2 cellular contexts compared by ENCODE assay signal in the genomic region with DNA sequence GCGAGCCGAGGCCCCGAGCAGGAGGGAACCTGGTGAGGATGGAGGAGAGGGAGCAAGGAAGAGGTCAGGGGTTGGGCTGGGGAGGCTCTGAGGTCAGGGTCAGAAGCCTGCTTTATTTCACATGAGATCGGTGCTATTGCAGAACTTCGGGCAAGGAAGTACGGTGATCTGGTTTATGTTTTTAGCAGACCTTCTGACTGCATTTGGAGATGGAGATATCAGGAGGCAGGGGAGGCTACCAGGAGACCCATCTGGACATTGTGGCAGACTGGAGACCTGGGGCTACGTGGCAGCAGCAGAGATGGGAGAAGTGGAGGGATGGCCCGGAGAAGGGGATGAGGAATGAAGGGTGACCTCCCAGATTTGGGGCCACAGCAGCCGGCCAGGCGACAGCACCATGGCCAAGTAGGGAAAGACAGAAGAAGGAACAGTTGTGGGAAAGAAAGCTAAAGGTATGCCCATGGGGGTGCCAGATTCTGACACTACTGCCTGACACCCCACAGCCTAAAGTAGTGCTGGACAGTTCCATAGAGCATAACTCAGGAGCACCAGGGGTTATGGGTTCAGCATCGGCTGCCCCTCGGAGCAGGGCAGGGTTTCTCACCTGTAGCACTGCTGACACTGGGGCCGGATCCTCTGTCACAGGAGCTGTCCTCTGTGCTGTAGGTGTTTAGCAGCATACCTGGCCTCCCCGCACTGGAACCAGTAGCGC.
TF ChIP-seq lines count a peak whose summit lies in the region.

No MANE protein-coding gene starts in this region.

TF ChIP-seq in GM23338, 12 proteins besides CTCF, POLR2A, EP300 and RAD21:
- TF ChIP-seq POLR2AphosphoS5 (IDR thresholded peaks at IDR 0.05; ENCODE audit: low read depth) = no peak
- no peak for TF ChIP-seq ZNF114 (CRISPR knock-in tag; IDR thresholded peaks at IDR 0.05)
- TF ChIP-seq, protein P1, sequence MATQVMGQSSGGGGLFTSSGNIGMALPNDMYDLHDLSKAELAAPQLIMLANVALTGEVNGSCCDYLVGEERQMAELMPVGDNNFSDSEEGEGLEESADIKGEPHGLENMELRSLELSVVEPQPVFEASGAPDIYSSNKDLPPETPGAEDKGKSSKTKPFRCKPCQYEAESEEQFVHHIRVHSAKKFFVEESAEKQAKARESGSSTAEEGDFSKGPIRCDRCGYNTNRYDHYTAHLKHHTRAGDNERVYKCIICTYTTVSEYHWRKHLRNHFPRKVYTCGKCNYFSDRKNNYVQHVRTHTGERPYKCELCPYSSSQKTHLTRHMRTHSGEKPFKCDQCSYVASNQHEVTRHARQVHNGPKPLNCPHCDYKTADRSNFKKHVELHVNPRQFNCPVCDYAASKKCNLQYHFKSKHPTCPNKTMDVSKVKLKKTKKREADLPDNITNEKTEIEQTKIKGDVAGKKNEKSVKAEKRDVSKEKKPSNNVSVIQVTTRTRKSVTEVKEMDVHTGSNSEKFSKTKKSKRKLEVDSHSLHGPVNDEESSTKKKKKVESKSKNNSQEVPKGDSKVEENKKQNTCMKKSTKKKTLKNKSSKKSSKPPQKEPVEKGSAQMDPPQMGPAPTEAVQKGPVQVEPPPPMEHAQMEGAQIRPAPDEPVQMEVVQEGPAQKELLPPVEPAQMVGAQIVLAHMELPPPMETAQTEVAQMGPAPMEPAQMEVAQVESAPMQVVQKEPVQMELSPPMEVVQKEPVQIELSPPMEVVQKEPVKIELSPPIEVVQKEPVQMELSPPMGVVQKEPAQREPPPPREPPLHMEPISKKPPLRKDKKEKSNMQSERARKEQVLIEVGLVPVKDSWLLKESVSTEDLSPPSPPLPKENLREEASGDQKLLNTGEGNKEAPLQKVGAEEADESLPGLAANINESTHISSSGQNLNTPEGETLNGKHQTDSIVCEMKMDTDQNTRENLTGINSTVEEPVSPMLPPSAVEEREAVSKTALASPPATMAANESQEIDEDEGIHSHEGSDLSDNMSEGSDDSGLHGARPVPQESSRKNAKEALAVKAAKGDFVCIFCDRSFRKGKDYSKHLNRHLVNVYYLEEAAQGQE (IDR thresholded peaks at IDR 0.05; ENCODE audit: unreplicated experiment) = peak; percentile 57
- TF ChIP-seq ZNF331 (CRISPR knock-in tag; IDR thresholded peaks at IDR 0.05; ENCODE audit: low read depth) = no peak
- TF ChIP-seq, protein P2, sequence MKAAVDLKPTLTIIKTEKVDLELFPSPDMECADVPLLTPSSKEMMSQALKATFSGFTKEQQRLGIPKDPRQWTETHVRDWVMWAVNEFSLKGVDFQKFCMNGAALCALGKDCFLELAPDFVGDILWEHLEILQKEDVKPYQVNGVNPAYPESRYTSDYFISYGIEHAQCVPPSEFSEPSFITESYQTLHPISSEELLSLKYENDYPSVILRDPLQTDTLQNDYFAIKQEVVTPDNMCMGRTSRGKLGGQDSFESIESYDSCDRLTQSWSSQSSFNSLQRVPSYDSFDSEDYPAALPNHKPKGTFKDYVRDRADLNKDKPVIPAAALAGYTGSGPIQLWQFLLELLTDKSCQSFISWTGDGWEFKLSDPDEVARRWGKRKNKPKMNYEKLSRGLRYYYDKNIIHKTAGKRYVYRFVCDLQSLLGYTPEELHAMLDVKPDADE (IDR thresholded peaks at IDR 0.05) = no peak
- TF ChIP-seq JUNB (IDR thresholded peaks at IDR 0.05; ENCODE audit: unreplicated experiment) = no peak
- TF ChIP-seq NANOG (IDR thresholded peaks at IDR 0.05; ENCODE audit: borderline replicate concordance) = no peak

TF ChIP-seq in SK-N-SH, 30 proteins besides CTCF, POLR2A, EP300 and RAD21:
- TF ChIP-seq, protein P1 (IDR thresholded peaks at IDR 0.05; ENCODE audit: low read depth, low read length) = peak; percentile 81
- TF ChIP-seq, protein P3, sequence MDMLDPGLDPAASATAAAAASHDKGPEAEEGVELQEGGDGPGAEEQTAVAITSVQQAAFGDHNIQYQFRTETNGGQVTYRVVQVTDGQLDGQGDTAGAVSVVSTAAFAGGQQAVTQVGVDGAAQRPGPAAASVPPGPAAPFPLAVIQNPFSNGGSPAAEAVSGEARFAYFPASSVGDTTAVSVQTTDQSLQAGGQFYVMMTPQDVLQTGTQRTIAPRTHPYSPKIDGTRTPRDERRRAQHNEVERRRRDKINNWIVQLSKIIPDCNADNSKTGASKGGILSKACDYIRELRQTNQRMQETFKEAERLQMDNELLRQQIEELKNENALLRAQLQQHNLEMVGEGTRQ (IDR thresholded peaks at IDR 0.05; ENCODE audit: borderline replicate concordance, low read depth, low read length) = no peak
- TF ChIP-seq RXRA (IDR thresholded peaks at IDR 0.05; ENCODE audit: borderline replicate concordance, low read depth) = no peak
- TF ChIP-seq, protein P4, sequence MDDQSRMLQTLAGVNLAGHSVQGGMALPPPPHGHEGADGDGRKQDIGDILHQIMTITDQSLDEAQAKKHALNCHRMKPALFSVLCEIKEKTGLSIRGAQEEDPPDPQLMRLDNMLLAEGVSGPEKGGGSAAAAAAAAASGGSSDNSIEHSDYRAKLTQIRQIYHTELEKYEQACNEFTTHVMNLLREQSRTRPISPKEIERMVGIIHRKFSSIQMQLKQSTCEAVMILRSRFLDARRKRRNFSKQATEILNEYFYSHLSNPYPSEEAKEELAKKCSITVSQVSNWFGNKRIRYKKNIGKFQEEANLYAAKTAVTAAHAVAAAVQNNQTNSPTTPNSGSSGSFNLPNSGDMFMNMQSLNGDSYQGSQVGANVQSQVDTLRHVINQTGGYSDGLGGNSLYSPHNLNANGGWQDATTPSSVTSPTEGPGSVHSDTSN (IDR thresholded peaks at IDR 0.05) = peak; percentile 37; the same call in 1 of the 2 replicates
- TF ChIP-seq, protein P5, sequence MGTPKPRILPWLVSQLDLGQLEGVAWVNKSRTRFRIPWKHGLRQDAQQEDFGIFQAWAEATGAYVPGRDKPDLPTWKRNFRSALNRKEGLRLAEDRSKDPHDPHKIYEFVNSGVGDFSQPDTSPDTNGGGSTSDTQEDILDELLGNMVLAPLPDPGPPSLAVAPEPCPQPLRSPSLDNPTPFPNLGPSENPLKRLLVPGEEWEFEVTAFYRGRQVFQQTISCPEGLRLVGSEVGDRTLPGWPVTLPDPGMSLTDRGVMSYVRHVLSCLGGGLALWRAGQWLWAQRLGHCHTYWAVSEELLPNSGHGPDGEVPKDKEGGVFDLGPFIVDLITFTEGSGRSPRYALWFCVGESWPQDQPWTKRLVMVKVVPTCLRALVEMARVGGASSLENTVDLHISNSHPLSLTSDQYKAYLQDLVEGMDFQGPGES (IDR thresholded peaks at IDR 0.05; ENCODE audit: low read depth, low read length) = no peak
- TF ChIP-seq, protein P6, sequence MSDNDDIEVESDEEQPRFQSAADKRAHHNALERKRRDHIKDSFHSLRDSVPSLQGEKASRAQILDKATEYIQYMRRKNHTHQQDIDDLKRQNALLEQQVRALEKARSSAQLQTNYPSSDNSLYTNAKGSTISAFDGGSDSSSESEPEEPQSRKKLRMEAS (IDR thresholded peaks at IDR 0.05; ENCODE audit: low read depth) = no peak
- TF ChIP-seq TEAD4 (IDR thresholded peaks at IDR 0.05; ENCODE audit: borderline replicate concordance, insufficient read depth) = no peak
- no peak for TF ChIP-seq ELF1 (IDR thresholded peaks at IDR 0.05)
- no peak for TF ChIP-seq NFIC (IDR thresholded peaks at IDR 0.05; ENCODE audit: borderline replicate concordance)
- TF ChIP-seq SMC3 (IDR thresholded peaks at IDR 0.05; ENCODE audit: low read depth, low read length) = no peak
- peak; percentile 97 for TF ChIP-seq FOXJ3 (CRISPR knock-in tag; IDR thresholded peaks at IDR 0.05)
- TF ChIP-seq NRF1 (IDR thresholded peaks at IDR 0.05; ENCODE audit: low read depth, low read length) = no peak
- peak; percentile 99 for TF ChIP-seq GATA2 (CRISPR knock-in tag; IDR thresholded peaks at IDR 0.05)
- no peak for TF ChIP-seq RFX5 (IDR thresholded peaks at IDR 0.05; ENCODE audit: low read length)
- no peak for TF ChIP-seq TAF1 (IDR thresholded peaks at IDR 0.05; ENCODE audit: borderline replicate concordance, low read depth, low read length)
- TF ChIP-seq, protein P7, sequence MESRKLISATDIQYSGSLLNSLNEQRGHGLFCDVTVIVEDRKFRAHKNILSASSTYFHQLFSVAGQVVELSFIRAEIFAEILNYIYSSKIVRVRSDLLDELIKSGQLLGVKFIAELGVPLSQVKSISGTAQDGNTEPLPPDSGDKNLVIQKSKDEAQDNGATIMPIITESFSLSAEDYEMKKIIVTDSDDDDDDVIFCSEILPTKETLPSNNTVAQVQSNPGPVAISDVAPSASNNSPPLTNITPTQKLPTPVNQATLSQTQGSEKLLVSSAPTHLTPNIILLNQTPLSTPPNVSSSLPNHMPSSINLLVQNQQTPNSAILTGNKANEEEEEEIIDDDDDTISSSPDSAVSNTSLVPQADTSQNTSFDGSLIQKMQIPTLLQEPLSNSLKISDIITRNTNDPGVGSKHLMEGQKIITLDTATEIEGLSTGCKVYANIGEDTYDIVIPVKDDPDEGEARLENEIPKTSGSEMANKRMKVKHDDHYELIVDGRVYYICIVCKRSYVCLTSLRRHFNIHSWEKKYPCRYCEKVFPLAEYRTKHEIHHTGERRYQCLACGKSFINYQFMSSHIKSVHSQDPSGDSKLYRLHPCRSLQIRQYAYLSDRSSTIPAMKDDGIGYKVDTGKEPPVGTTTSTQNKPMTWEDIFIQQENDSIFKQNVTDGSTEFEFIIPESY (IDR thresholded peaks at IDR 0.05; ENCODE audit: borderline replicate concordance, low read depth) = no peak
- TF ChIP-seq SIN3A (IDR thresholded peaks at IDR 0.05; ENCODE audit: borderline replicate concordance, low read depth, low read length) = no peak
- no peak for TF ChIP-seq FOXM1 (IDR thresholded peaks at IDR 0.05; ENCODE audit: low read depth)
- TF ChIP-seq, protein P8, sequence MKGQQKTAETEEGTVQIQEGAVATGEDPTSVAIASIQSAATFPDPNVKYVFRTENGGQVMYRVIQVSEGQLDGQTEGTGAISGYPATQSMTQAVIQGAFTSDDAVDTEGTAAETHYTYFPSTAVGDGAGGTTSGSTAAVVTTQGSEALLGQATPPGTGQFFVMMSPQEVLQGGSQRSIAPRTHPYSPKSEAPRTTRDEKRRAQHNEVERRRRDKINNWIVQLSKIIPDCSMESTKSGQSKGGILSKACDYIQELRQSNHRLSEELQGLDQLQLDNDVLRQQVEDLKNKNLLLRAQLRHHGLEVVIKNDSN (IDR thresholded peaks at IDR 0.05; ENCODE audit: borderline replicate concordance, low read depth) = no peak
- TF ChIP-seq CHD2 (IDR thresholded peaks at IDR 0.05; ENCODE audit: low read length, partially characterized antibody) = peak; percentile 92
- TF ChIP-seq JUND (IDR thresholded peaks at IDR 0.05) = no peak
- peak; percentile 75 for TF ChIP-seq TCF12 (IDR thresholded peaks at IDR 0.05)
- TF ChIP-seq EZH2phosphoT487 (IDR thresholded peaks at IDR 0.05; ENCODE audit: borderline replicate concordance, low read depth) = no peak
- TF ChIP-seq FOSL2 (IDR thresholded peaks at IDR 0.05; ENCODE audit: borderline replicate concordance, low read depth) = no peak
- peak; percentile 69; the same call in 1 of the 2 replicates for TF ChIP-seq MXI1 (IDR thresholded peaks at IDR 0.05; ENCODE audit: low read depth, low read length)
- TF ChIP-seq RCOR1 (IDR thresholded peaks at IDR 0.05; ENCODE audit: low read length) = peak; percentile 96
- TF ChIP-seq GABPA (IDR thresholded peaks at IDR 0.05; ENCODE audit: low read depth) = no peak
- TF ChIP-seq YY1 (IDR thresholded peaks at IDR 0.05; ENCODE audit: low read depth) = no peak
- TF ChIP-seq MEF2A (IDR thresholded peaks at IDR 0.05; ENCODE audit: borderline replicate concordance, low read depth) = no peak
- TF ChIP-seq POLR2AphosphoS5 (IDR thresholded peaks at IDR 0.05; ENCODE audit: low read depth, low read length) = peak; percentile 73; the same call in 1 of the 2 replicates
